Comparison of ENCODE assay signal across 1 cellular context in the genomic region with DNA sequence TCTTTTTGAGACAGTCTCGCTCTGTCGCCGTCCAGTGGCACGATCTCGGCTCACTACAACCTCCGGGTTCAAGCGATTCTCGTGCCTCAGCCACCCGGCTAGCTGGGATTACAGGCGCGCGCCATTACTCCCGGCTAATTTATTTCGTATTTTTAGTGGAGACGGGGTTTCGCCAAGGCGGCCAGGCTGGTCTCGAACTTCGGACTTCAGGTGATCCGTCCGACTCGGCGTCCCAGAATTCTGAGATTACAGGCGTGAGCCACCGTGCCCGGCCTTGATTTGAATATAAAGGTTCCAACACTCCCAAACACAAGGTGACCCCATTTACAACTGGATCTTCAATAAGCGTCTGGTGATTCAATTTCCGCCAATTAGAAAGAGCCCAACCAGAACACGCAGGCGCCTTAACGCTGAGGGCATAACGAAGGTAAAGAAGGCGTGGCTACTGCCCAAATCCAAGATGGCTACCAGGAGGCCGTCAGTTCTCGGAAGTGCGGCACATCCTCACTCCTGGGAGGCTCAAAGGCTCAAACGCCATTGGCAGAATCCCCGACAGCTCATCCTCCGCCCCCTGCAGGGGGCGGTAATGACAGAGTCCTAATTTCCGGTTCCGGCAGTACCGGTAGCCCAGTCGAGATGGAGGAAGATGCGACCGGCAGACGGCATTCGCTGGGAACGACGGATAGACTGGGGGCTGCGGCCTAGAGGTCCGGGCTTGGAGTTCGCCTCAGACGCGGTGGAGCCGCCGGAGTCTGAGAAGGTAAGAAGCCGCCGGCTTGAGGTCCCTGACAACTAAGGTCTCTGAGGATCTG.
A peak's percentile ranks its signal among the peaks of the same experiment; 100 is the strongest.
TF ChIP-seq lines count a peak whose summit lies in the region.

A gene with protein sequence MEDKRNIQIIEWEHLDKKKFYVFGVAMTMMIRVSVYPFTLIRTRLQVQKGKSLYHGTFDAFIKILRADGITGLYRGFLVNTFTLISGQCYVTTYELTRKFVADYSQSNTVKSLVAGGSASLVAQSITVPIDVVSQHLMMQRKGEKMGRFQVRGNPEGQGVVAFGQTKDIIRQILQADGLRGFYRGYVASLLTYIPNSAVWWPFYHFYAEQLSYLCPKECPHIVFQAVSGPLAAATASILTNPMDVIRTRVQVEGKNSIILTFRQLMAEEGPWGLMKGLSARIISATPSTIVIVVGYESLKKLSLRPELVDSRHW (plus strand): TSS at position 617 of the 812 bp plus-strand sequence. CDS start 5,744 bp downstream, outside the sequence.

TF ChIP-seq in K562, 482 proteins besides CTCF, POLR2A, EP300 and RAD21 (continued from another document and continues in another):
- TF ChIP-seq, protein P1, sequence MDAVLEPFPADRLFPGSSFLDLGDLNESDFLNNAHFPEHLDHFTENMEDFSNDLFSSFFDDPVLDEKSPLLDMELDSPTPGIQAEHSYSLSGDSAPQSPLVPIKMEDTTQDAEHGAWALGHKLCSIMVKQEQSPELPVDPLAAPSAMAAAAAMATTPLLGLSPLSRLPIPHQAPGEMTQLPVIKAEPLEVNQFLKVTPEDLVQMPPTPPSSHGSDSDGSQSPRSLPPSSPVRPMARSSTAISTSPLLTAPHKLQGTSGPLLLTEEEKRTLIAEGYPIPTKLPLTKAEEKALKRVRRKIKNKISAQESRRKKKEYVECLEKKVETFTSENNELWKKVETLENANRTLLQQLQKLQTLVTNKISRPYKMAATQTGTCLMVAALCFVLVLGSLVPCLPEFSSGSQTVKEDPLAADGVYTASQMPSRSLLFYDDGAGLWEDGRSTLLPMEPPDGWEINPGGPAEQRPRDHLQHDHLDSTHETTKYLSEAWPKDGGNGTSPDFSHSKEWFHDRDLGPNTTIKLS (IDR thresholded peaks at IDR 0.05; ENCODE audit: borderline replicate concordance, low read depth): peak; percentile 37; the same call in 1 of the 2 replicates
- TF ChIP-seq ZNF696 (CRISPR knock-in tag; conservative IDR thresholded peaks at IDR 0.05) (no peak), ZNF347 (CRISPR knock-in tag; IDR thresholded peaks at IDR 0.05; ENCODE audit: low read depth) (no peak), RBM39 (optimal IDR thresholded peaks at IDR 0.05; ENCODE audit: low read depth, low read length) (no peak), ZNF695 (CRISPR knock-in tag; IDR thresholded peaks at IDR 0.05) (no peak), STAT5B (CRISPR knock-in tag; IDR thresholded peaks at IDR 0.05) (no peak), BRD4 (IDR thresholded peaks at IDR 0.05) (peak; percentile 81; the same call in 1 of the 2 replicates), BCL6 (CRISPR knock-in tag; IDR thresholded peaks at IDR 0.05) (no peak), TEAD4 (IDR thresholded peaks at IDR 0.05; ENCODE audit: low read length) (no peak; the same call in 1 of the 2 replicates), TEAD4 (CRISPR knock-in tag; IDR thresholded peaks at IDR 0.05; ENCODE audit: borderline replicate concordance) (no peak), IFI16 (CRISPR knock-in tag; IDR thresholded peaks at IDR 0.05) (no peak), MAFF (IDR thresholded peaks at IDR 0.05; ENCODE audit: low read length) (no peak), RBFOX2 (IDR thresholded peaks at IDR 0.05; ENCODE audit: low read depth, low read length) (peak; percentile 89), CXXC5 (CRISPR knock-in tag; IDR thresholded peaks at IDR 0.05) (peak; percentile 84), NR2F6 (CRISPR knock-in tag; IDR thresholded peaks at IDR 0.05) (no peak), MYNN (IDR thresholded peaks at IDR 0.05) (no peak), MYNN (CRISPR knock-in tag; IDR thresholded peaks at IDR 0.05) (no peak), ADNP (tag; IDR thresholded peaks at IDR 0.05) (peak; percentile 89), CREM (IDR thresholded peaks at IDR 0.05; ENCODE audit: low read depth) (peak; percentile 91), MYBL2 (IDR thresholded peaks at IDR 0.05; ENCODE audit: low read depth) (0 out of 2 replicates have a peak, but pooled peaks have one; percentile 68), MYBL2 (CRISPR knock-in tag; IDR thresholded peaks at IDR 0.05; ENCODE audit: borderline replicate concordance) (no peak), SPI1 (IDR thresholded peaks at IDR 0.05; ENCODE audit: borderline replicate concordance, low read depth, low read length) (peak; percentile 61; the same call in 1 of the 2 replicates), ZNF551 (CRISPR knock-in tag; IDR thresholded peaks at IDR 0.05) (no peak), ZNF23 (CRISPR knock-in tag; IDR thresholded peaks at IDR 0.05) (no peak), ZNF583 (CRISPR knock-in tag; IDR thresholded peaks at IDR 0.05) (no peak), NCOA1 (IDR thresholded peaks at IDR 0.05; ENCODE audit: low read depth) (no peak), TCF3 (CRISPR knock-in tag; IDR thresholded peaks at IDR 0.05) (no peak), ZNF24 (IDR thresholded peaks at IDR 0.05) (no peak), KLF10 (CRISPR knock-in tag; IDR thresholded peaks at IDR 0.05) (no peak), NONO (IDR thresholded peaks at IDR 0.05; ENCODE audit: low read depth in 2 of 2, low read length in 1 of 2) (no peak), ZNF77 (CRISPR knock-in tag; IDR thresholded peaks at IDR 0.05) (no peak), SIRT6 (IDR thresholded peaks at IDR 0.05; ENCODE audit: low read depth, low read length) (no peak), ZNF133 (CRISPR knock-in tag; IDR thresholded peaks at IDR 0.05) (no peak), RNF2 (IDR thresholded peaks at IDR 0.05) (no peak)
- TF ChIP-seq, protein P2, sequence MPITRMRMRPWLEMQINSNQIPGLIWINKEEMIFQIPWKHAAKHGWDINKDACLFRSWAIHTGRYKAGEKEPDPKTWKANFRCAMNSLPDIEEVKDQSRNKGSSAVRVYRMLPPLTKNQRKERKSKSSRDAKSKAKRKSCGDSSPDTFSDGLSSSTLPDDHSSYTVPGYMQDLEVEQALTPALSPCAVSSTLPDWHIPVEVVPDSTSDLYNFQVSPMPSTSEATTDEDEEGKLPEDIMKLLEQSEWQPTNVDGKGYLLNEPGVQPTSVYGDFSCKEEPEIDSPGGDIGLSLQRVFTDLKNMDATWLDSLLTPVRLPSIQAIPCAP (CRISPR knock-in tag; IDR thresholded peaks at IDR 0.05; ENCODE audit: borderline replicate concordance): no peak
- TF ChIP-seq, protein P3, sequence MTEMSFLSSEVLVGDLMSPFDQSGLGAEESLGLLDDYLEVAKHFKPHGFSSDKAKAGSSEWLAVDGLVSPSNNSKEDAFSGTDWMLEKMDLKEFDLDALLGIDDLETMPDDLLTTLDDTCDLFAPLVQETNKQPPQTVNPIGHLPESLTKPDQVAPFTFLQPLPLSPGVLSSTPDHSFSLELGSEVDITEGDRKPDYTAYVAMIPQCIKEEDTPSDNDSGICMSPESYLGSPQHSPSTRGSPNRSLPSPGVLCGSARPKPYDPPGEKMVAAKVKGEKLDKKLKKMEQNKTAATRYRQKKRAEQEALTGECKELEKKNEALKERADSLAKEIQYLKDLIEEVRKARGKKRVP (CRISPR knock-in tag; IDR thresholded peaks at IDR 0.05): no peak
- TF ChIP-seq, protein P4, sequence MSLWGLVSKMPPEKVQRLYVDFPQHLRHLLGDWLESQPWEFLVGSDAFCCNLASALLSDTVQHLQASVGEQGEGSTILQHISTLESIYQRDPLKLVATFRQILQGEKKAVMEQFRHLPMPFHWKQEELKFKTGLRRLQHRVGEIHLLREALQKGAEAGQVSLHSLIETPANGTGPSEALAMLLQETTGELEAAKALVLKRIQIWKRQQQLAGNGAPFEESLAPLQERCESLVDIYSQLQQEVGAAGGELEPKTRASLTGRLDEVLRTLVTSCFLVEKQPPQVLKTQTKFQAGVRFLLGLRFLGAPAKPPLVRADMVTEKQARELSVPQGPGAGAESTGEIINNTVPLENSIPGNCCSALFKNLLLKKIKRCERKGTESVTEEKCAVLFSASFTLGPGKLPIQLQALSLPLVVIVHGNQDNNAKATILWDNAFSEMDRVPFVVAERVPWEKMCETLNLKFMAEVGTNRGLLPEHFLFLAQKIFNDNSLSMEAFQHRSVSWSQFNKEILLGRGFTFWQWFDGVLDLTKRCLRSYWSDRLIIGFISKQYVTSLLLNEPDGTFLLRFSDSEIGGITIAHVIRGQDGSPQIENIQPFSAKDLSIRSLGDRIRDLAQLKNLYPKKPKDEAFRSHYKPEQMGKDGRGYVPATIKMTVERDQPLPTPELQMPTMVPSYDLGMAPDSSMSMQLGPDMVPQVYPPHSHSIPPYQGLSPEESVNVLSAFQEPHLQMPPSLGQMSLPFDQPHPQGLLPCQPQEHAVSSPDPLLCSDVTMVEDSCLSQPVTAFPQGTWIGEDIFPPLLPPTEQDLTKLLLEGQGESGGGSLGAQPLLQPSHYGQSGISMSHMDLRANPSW (CRISPR knock-in tag; IDR thresholded peaks at IDR 0.05): no peak; the same call in 1 of the 2 replicates
- TF ChIP-seq, protein P5, sequence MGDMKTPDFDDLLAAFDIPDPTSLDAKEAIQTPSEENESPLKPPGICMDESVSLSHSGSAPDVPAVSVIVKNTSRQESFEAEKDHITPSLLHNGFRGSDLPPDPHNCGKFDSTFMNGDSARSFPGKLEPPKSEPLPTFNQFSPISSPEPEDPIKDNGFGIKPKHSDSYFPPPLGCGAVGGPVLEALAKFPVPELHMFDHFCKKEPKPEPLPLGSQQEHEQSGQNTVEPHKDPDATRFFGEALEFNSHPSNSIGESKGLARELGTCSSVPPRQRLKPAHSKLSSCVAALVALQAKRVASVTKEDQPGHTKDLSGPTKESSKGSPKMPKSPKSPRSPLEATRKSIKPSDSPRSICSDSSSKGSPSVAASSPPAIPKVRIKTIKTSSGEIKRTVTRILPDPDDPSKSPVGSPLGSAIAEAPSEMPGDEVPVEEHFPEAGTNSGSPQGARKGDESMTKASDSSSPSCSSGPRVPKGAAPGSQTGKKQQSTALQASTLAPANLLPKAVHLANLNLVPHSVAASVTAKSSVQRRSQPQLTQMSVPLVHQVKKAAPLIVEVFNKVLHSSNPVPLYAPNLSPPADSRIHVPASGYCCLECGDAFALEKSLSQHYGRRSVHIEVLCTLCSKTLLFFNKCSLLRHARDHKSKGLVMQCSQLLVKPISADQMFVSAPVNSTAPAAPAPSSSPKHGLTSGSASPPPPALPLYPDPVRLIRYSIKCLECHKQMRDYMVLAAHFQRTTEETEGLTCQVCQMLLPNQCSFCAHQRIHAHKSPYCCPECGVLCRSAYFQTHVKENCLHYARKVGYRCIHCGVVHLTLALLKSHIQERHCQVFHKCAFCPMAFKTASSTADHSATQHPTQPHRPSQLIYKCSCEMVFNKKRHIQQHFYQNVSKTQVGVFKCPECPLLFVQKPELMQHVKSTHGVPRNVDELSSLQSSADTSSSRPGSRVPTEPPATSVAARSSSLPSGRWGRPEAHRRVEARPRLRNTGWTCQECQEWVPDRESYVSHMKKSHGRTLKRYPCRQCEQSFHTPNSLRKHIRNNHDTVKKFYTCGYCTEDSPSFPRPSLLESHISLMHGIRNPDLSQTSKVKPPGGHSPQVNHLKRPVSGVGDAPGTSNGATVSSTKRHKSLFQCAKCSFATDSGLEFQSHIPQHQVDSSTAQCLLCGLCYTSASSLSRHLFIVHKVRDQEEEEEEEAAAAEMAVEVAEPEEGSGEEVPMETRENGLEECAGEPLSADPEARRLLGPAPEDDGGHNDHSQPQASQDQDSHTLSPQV (IDR thresholded peaks at IDR 0.05): no peak
- TF ChIP-seq, protein P6, sequence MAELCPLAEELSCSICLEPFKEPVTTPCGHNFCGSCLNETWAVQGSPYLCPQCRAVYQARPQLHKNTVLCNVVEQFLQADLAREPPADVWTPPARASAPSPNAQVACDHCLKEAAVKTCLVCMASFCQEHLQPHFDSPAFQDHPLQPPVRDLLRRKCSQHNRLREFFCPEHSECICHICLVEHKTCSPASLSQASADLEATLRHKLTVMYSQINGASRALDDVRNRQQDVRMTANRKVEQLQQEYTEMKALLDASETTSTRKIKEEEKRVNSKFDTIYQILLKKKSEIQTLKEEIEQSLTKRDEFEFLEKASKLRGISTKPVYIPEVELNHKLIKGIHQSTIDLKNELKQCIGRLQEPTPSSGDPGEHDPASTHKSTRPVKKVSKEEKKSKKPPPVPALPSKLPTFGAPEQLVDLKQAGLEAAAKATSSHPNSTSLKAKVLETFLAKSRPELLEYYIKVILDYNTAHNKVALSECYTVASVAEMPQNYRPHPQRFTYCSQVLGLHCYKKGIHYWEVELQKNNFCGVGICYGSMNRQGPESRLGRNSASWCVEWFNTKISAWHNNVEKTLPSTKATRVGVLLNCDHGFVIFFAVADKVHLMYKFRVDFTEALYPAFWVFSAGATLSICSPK (IDR thresholded peaks at IDR 0.05; ENCODE audit: borderline replicate concordance): no peak
